8 cellular contexts compared by ENCODE assay signal in the genomic region with DNA sequence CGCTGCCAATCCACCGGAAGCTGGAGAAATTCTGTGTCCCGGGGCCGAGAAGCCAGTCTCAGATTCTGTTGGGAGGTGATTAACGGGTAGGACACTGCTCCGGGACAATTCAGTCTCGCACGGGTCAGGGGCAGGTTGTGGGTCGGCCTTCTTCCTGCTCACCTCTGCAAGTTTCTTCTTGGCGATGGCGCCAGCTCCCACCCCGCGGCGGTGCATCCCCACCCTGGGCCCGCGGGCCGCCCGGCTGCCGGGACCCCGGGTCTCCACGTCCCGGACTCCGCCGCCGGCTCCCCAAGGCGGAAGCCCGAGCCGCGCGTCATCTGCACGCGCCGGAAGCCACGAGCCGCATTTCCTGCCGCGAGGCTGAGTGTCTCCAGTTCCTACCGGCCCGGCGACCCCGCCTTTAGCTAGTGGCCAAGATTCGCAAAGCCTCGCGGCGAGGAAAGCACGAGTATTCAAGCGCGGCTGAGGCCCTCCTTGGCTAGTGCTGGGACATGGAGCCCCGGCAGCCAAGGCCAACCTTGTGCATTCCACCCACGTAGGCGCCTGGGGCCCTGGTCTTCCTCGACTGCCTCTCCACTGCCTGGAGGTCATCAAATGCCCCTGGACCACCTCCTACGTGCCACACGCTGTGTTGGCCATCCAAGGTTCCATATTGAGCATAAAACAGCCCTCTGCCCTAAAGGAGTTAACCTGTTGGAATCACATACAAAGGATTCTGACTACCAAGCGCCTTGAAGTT. TPM values are rescaled to one million over a fixed set of nuclear protein-coding genes. Genes with fewer than 3 reads are reported as not detected.
A peak's percentile ranks its signal among the peaks of the same experiment; 100 is the strongest.
DNase-seq lines count a peak whose midpoint lies in the region; ATAC-seq and TF ChIP-seq lines count a peak whose summit lies in the region.

A gene with protein sequence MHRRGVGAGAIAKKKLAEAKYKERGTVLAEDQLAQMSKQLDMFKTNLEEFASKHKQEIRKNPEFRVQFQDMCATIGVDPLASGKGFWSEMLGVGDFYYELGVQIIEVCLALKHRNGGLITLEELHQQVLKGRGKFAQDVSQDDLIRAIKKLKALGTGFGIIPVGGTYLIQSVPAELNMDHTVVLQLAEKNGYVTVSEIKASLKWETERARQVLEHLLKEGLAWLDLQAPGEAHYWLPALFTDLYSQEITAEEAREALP (minus strand): TSS at position 324 of the 742 bp plus-strand sequence. CDS start 108 bp downstream, at position 216.

- peaks cover 5% of the 10 kb centered on the region for H3K4me1 ChIP-seq in cardiac muscle cell (ENCODE audit: low read depth)
- peaks cover 3% of the 10 kb centered on the region for H3K4me1 ChIP-seq in parathyroid adenoma
- peaks cover 0 to 25% (median 14%) of the 10 kb centered on the region in 4 donors for H3K4me1 ChIP-seq in tibial artery

- intact Hi-C loops in tibial artery (cut with DNase I; ENCODE audit: low total_unique reads): no loop called here

- peak; percentile 53 for DNase-seq in GM12864 (ENCODE audit: low read depth)
- peak; percentile 23 for DNase-seq in NCI-H1417 treated with DMSO at 0.1 percent for 48 hours (lab: John Stamatoyannopoulos, UW)
- DNase-seq in SW480 (ENCODE audit: low spot score): peak; percentile 89
- peak; percentile 96 for DNase-seq in activated naive CD8-positive, alpha-beta T cell treated with anti-CD3 and anti-CD28 coated beads, Interleukin-2, amount 50 U/mL, for 24 hours
- DNase-seq in cardiac muscle cell (ENCODE audit: low read depth in 1 of 2, low spot score in 1 of 2): peak; percentile 95
- DNase-seq in tibial artery: peak; percentile 84 to 92

- H3K36me3 ChIP-seq in cardiac muscle cell: peaks cover 4% of the 10 kb centered on the region
- no peaks in the 10 kb centered on the region for H3K36me3 ChIP-seq in parathyroid adenoma (ENCODE audit: control insufficient read depth, insufficient read depth, low read length)
- H3K36me3 ChIP-seq in tibial artery: peaks cover 0 to 20% (median 17%) of the 10 kb centered on the region in 3 donors

- H2AFZ ChIP-seq in parathyroid adenoma: peak within 1 kb of the TSS; percentile 100

- H3K36me3 Mint-ChIP-seq in activated naive CD8-positive, alpha-beta T cell treated with anti-CD3 and anti-CD28 coated beads, Interleukin-2, amount 50 U/mL, for 24 hours (ENCODE audit: low read depth): peaks cover 17% of the 10 kb centered on the region

- peaks cover 23% of the 10 kb centered on the region for H3K4me1 Mint-ChIP-seq in activated naive CD8-positive, alpha-beta T cell treated with anti-CD3 and anti-CD28 coated beads, Interleukin-2, amount 50 U/mL, for 24 hours

- no peaks in the 10 kb centered on the region for H3K9me3 Mint-ChIP-seq in activated naive CD8-positive, alpha-beta T cell treated with anti-CD3 and anti-CD28 coated beads, Interleukin-2, amount 50 U/mL, for 24 hours

- no peaks in the 10 kb centered on the region for H3K79me2 ChIP-seq in parathyroid adenoma

- H3K27me3 ChIP-seq in cardiac muscle cell: no peaks in the 10 kb centered on the region
- H3K27me3 ChIP-seq in parathyroid adenoma (ENCODE audit: control insufficient read depth, insufficient read depth, low read length): no peaks in the 10 kb centered on the region
- H3K27me3 ChIP-seq in tibial artery: no peaks in the 10 kb centered on the region

- TF ChIP-seq CTCF in GM12864 (IDR thresholded peaks at IDR 0.05; ENCODE audit: low read depth, low read length, missing control alignments): no peak
- no peak for TF ChIP-seq CTCF in cardiac muscle cell (IDR thresholded peaks at IDR 0.05; ENCODE audit: low read depth, low read length)
- TF ChIP-seq CTCF in parathyroid adenoma (IDR thresholded peaks at IDR 0.05): no peak
- no peak for TF ChIP-seq CTCF in tibial artery (IDR thresholded peaks at IDR 0.05)

- peak within 1 kb of the TSS; percentile 91 for H3K27ac Mint-ChIP-seq in activated naive CD8-positive, alpha-beta T cell treated with anti-CD3 and anti-CD28 coated beads, Interleukin-2, amount 50 U/mL, for 24 hours

- peak within 1 kb of the TSS; percentile 98 for H3K4me3 Mint-ChIP-seq in activated naive CD8-positive, alpha-beta T cell treated with anti-CD3 and anti-CD28 coated beads, Interleukin-2, amount 50 U/mL, for 24 hours

- H3K4me3 ChIP-seq in GM12864 (ENCODE audit: low read depth, low read length): peak within 1 kb of the TSS; percentile 78
- H3K4me3 ChIP-seq in cardiac muscle cell: peak within 1 kb of the TSS; percentile 94
- H3K4me3 ChIP-seq in parathyroid adenoma (ENCODE audit: low read depth, low read length): peak within 1 kb of the TSS; percentile 87
- peak within 1 kb of the TSS; percentile 84 to 92 for H3K4me3 ChIP-seq in tibial artery

- peak within 1 kb of the TSS; percentile 89 for H3K27ac ChIP-seq in cardiac muscle cell
- peak within 1 kb of the TSS; percentile 78 for H3K27ac ChIP-seq in parathyroid adenoma
- H3K27ac ChIP-seq in tibial artery: peak within 1 kb of the TSS; percentile 87 to 92

- peak within 1 kb of the TSS; percentile 85 for H3K4me2 ChIP-seq in parathyroid adenoma (ENCODE audit: low read length)

- no peaks in the 10 kb centered on the region for H3K9me3 ChIP-seq in cardiac muscle cell (ENCODE audit: low read depth)
- H3K9me3 ChIP-seq in parathyroid adenoma (ENCODE audit: control insufficient read depth, low read length): no peaks in the 10 kb centered on the region
- no peaks in the 10 kb centered on the region for H3K9me3 ChIP-seq in tibial artery

- peak within 1 kb of the TSS; percentile 33 for H3K9ac ChIP-seq in parathyroid adenoma

- ATAC-seq in HG02759 (IDR thresholded peaks at IDR 0.05; ENCODE audit: unreplicated experiment): peak; percentile 95
- ATAC-seq in activated naive CD8-positive, alpha-beta T cell treated with anti-CD3 and anti-CD28 coated beads, Interleukin-2, amount 50 U/mL, for 24 hours: peak; percentile 98

- H3K27me3 Mint-ChIP-seq in activated naive CD8-positive, alpha-beta T cell treated with anti-CD3 and anti-CD28 coated beads, Interleukin-2, amount 50 U/mL, for 24 hours: peaks cover 2% of the 10 kb centered on the region

RNA-seq across cellular contexts. Expression of the gene that starts here (rescaled TPM):
- 114 and 187 TPM in 2 replicates for total RNA-seq in cardiac muscle cell
- 132 and 315 TPM in 2 replicates for polyA plus RNA-seq in cardiac muscle cell

Comparison
In these comparisons a context has a peak if more than half of its experiments do, and no peak if none do; other contexts are left out.
1. Peak in every context shown above with its lines: DNase-seq, ATAC-seq, H3K4me3 ChIP-seq and H3K27ac ChIP-seq.
2. DNase-seq: peak in every context shown above with its lines; median percentile 96 in activated naive CD8-positive, alpha-beta T cell treated with anti-CD3 and anti-CD28 coated beads, Interleukin-2, amount 50 U/mL, for 24 hours; 95 in cardiac muscle cell; 89 in SW480; 88 in tibial artery; 53 in GM12864; 23 in NCI-H1417 treated with DMSO at 0.1 percent for 48 hours.